17 cellular contexts compared by ENCODE assay signal in genomic region chr10:58754419-58755180, GRCh38.
DNase-seq lines count a peak whose midpoint lies in the region; ATAC-seq and TF ChIP-seq lines count a peak whose summit lies in the region.
"Had no signal": no experiment of that assay in that cellular context is flagged by ENCODE, and none has a peak within 500 bp of the region (broad histone marks: within the 10 kb centered on the region; RNA-seq: fewer than 3 reads in every experiment).

No MANE protein-coding gene starts in this region.

- H3K27me3 ChIP-seq in left lung (no peaks in the 10 kb centered on the region), suprapubic skin (no peaks in the 10 kb centered on the region)

- TF ChIP-seq POLR2A in Raji (IDR thresholded peaks at IDR 0.05; ENCODE audit: insufficient read depth, low read depth, low read length): peak; percentile 43; the same call in 1 of the 2 replicates
- TF ChIP-seq POLR2A in suprapubic skin (IDR thresholded peaks at IDR 0.05): no peak

- DNase-seq in epithelial cell of proximal tubule (ENCODE audit: low read depth) (no peak), left lung (no peak), suprapubic skin (ENCODE audit: low spot score in 2 of 2) (no peak), LoVo (ENCODE audit: low spot score) (no peak), NCI-H82 treated with DMSO at 0.1 percent for 48 hours (lab: John Stamatoyannopoulos, UW; ENCODE audit: unreplicated experiment) (no peak)
- DNase-seq: activated CD4-positive, alpha-beta T cell treated with anti-CD3 and anti-CD28 coated beads, Interleukin-2, amount 10 ng/mL, durations not matched to agents 7 days and 5 days; activated T-cell treated with anti-CD3 and anti-CD28 coated beads for 4 hours; H9; NCI-H1092 treated with DMSO at 0.1 percent for 48 hours; NCI-H2171 treated with DMSO at 0.1 percent for 48 hours; stimulated activated naive CD8-positive, alpha-beta T cell treated with anti-CD3 and anti-CD28 coated beads, Interleukin-15, Interleukin-2, amounts not matched to agents 100 U/mL and 50 U/mL, for 24 hours had no signal

- TF ChIP-seq CTCF in epithelial cell of proximal tubule (conservative IDR thresholded peaks at IDR 0.05; ENCODE audit: low read depth, low read length): no peak
- TF ChIP-seq CTCF in left lung (IDR thresholded peaks at IDR 0.05): no peak
- TF ChIP-seq CTCF in suprapubic skin (IDR thresholded peaks at IDR 0.05): no peak

- 41% methylated on average over 3 of the region's 3 CpGs for WGBS in suprapubic skin

- H3K27ac ChIP-seq in left lung: peak overlapping the region in 1 of 2 donors; percentile 61
- peak overlapping the region; percentile 34 for H3K27ac ChIP-seq in suprapubic skin
- H3K27ac ChIP-seq: epithelial cell of prostate had no signal

- intact Hi-C loops in left lung (cut with DNase I): no loop called here

- no peaks in the 10 kb centered on the region for H3K36me3 ChIP-seq in left lung
- no peaks in the 10 kb centered on the region for H3K36me3 ChIP-seq in suprapubic skin

- peak overlapping the region; percentile 46 for H3K4me3 ChIP-seq in epithelial cell of proximal tubule (ENCODE audit: low read depth, low read length)
- H3K4me3 ChIP-seq in left lung: no peak overlapping the region
- no peak overlapping the region for H3K4me3 ChIP-seq in suprapubic skin
- H3K4me3 ChIP-seq: lung had no signal

- peak; percentile 24 for ATAC-seq in left lung
- no peak for ATAC-seq in GM21619 (IDR thresholded peaks at IDR 0.05; ENCODE audit: unreplicated experiment)
- no peak for ATAC-seq in GM19035 (IDR thresholded peaks at IDR 0.05; ENCODE audit: unreplicated experiment)
- ATAC-seq: activated naive CD4-positive, alpha-beta T cell treated with anti-CD3 and anti-CD28 coated beads, Interleukin-2, amount 50 U/mL, for 72 hours; stimulated activated naive CD8-positive, alpha-beta T cell treated with anti-CD3 and anti-CD28 coated beads, Interleukin-15, Interleukin-2, amounts not matched to agents 100 U/mL and 50 U/mL, for 24 hours had no signal

- no peak for TF ChIP-seq EP300 in suprapubic skin (IDR thresholded peaks at IDR 0.05)

- H3K9me3 ChIP-seq in left lung: no peaks in the 10 kb centered on the region
- no peaks in the 10 kb centered on the region for H3K9me3 ChIP-seq in suprapubic skin

- no peaks in the 10 kb centered on the region for H3K4me1 ChIP-seq in left lung
- H3K4me1 ChIP-seq in suprapubic skin: peaks cover 32% of the 10 kb centered on the region
